In the genomic region with DNA sequence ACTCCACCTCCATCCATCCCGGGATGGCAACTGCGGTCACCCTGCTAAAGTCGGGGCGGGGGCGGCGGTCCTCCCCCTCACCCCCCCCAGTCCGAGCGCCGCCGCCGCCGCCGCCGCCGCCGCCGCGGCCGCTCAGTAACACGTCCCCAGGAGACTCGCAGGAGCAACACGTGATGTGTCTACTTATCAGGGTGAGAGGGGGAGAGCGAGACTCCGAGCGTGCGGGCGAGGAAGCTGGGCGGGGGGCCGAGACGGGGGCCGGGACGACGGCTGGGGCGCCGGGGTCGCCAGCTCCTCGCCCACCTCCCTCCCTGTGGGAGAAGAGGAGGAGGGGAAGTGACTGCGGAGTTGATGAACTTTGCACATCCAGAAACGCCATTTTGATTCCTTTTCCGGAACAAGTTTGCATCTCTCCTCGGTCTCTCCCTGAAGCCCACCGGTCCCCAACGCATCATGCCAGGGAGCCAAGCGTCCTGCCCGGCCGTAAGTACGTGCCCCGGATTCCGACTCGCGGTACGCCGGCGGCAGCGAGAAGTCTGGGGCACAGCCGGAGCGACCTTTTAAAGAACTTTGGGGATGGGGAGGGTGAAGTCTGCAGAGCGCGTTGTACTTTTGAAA, we compare ENCODE assay signal across 8 cellular contexts. TPM values are rescaled to one million over a fixed set of nuclear protein-coding genes. Genes with fewer than 3 reads are reported as not detected.
DNase-seq lines count a peak whose midpoint lies in the region; ATAC-seq and TF ChIP-seq lines count a peak whose summit lies in the region.

A gene with protein sequence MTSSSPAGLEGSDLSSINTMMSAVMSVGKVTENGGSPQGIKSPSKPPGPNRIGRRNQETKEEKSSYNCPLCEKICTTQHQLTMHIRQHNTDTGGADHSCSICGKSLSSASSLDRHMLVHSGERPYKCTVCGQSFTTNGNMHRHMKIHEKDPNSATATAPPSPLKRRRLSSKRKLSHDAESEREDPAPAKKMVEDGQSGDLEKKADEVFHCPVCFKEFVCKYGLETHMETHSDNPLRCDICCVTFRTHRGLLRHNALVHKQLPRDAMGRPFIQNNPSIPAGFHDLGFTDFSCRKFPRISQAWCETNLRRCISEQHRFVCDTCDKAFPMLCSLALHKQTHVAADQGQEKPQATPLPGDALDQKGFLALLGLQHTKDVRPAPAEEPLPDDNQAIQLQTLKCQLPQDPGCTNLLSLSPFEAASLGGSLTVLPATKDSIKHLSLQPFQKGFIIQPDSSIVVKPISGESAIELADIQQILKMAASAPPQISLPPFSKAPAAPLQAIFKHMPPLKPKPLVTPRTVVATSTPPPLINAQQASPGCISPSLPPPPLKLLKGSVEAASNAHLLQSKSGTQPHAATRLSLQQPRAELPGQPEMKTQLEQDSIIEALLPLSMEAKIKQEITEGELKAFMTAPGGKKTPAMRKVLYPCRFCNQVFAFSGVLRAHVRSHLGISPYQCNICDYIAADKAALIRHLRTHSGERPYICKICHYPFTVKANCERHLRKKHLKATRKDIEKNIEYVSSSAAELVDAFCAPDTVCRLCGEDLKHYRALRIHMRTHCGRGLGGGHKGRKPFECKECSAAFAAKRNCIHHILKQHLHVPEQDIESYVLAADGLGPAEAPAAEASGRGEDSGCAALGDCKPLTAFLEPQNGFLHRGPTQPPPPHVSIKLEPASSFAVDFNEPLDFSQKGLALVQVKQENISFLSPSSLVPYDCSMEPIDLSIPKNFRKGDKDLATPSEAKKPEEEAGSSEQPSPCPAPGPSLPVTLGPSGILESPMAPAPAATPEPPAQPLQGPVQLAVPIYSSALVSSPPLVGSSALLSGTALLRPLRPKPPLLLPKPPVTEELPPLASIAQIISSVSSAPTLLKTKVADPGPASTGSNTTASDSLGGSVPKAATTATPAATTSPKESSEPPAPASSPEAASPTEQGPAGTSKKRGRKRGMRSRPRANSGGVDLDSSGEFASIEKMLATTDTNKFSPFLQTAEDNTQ (N-terminal part only) (plus strand): TSS at position 384 of the 618 bp plus-strand sequence. CDS start 73,951 bp downstream, outside the sequence.

- peaks cover 9% of the 10 kb centered on the region for H3K36me3 Mint-ChIP-seq in activated T-helper 2 cell treated with anti-CD3 and anti-CD28 coated beads, Interferon-gamma antibody, Interleukin-2, Interleukin-4, amounts not matched to agents 10 μg/mL and 5 μg/mL and 100 μg/mL, durations not matched to agents 14 hours and 24 hours and 36 hours (ENCODE audit: low read depth)
- H3K36me3 Mint-ChIP-seq in nephron progenitor cell (ENCODE audit: low read depth): no peaks in the 10 kb centered on the region

- no TSS peak for BruUV-seq in Panc1 (replicated peaks; lab: Mats Ljungman, UMichigan)

- in situ Hi-C loops in Panc1 (cut with HindIII; ENCODE audit: low pct_unique_long_range_greater_than_20kb, low sequenced_read_pairs): no loop called here

- H3K4me3 ChIP-seq in Panc1 (ENCODE audit: low read depth in 2 of 2, low read length in 2 of 2) (peak within 1 kb of the TSS; percentile 83 to 96), thymus (ENCODE audit: low read length) (peak within 1 kb of the TSS; percentile 82)

- peak within 1 kb of the TSS; percentile 89 for H3K27ac ChIP-seq in C4-2B
- H3K27ac ChIP-seq in Panc1 (ENCODE audit: low read length): peak within 1 kb of the TSS; percentile 88
- peak within 1 kb of the TSS; percentile 92 for H3K27ac ChIP-seq in thymus (ENCODE audit: low read depth)

- H3K4me1 ChIP-seq in Panc1 (ENCODE audit: control insufficient read depth, insufficient read depth, low read length) (peaks cover 28% of the 10 kb centered on the region), thymus (ENCODE audit: control insufficient read depth, insufficient read depth, low read length) (peaks cover 7% of the 10 kb centered on the region)

- peak within 1 kb of the TSS; percentile 95 for H3K27ac Mint-ChIP-seq in activated T-helper 2 cell treated with anti-CD3 and anti-CD28 coated beads, Interferon-gamma antibody, Interleukin-2, Interleukin-4, amounts not matched to agents 10 μg/mL and 5 μg/mL and 100 μg/mL, durations not matched to agents 14 hours and 24 hours and 36 hours
- peak within 1 kb of the TSS; percentile 74 for H3K27ac Mint-ChIP-seq in nephron progenitor cell

- intact Hi-C loops in Panc1 (cut with micrococcal nuclease; ENCODE audit: unreplicated experiment): no loop called here
- intact Hi-C loops in activated T-helper 2 cell treated with anti-CD3 and anti-CD28 coated beads, Interferon-gamma antibody, Interleukin-2, Interleukin-4, amounts not matched to agents 10 μg/mL and 5 μg/mL and 100 μg/mL, durations not matched to agents 14 hours and 24 hours and 36 hours (cut with micrococcal nuclease): loop anchor here (1.0 to 5.0 kb wide), 5 partner anchors 34 to 189 kb away; no protein-coding TSS in a partner anchor

- no peaks in the 10 kb centered on the region for H3K9me3 Mint-ChIP-seq in activated T-helper 2 cell treated with anti-CD3 and anti-CD28 coated beads, Interferon-gamma antibody, Interleukin-2, Interleukin-4, amounts not matched to agents 10 μg/mL and 5 μg/mL and 100 μg/mL, durations not matched to agents 14 hours and 24 hours and 36 hours
- no peaks in the 10 kb centered on the region for H3K9me3 Mint-ChIP-seq in nephron progenitor cell

- H3K9me3 ChIP-seq in Panc1 (ENCODE audit: control insufficient read depth, insufficient read depth, low read depth, low read length): no peaks in the 10 kb centered on the region
- no peaks in the 10 kb centered on the region for H3K9me3 ChIP-seq in thymus (ENCODE audit: control insufficient read depth)

- POLR2A ChIA-PET in Panc1 (lab: Charles Lee): no interaction called here

- ATAC-seq in GM19324 (IDR thresholded peaks at IDR 0.05; ENCODE audit: low FRiP score, unreplicated experiment) (peak; percentile 51), HG03460 (IDR thresholded peaks at IDR 0.05; ENCODE audit: unreplicated experiment) (peak; percentile 58), Panc1 (peak; percentile 79)

- CTCF ChIA-PET in Panc1 (lab: Charles Lee): interaction anchor here (0.7 kb wide), 1 partner anchor 197 kb away, joined by 3 read pairs; no protein-coding TSS in a partner anchor

- H3K4me3 Mint-ChIP-seq in activated T-helper 2 cell treated with anti-CD3 and anti-CD28 coated beads, Interferon-gamma antibody, Interleukin-2, Interleukin-4, amounts not matched to agents 10 μg/mL and 5 μg/mL and 100 μg/mL, durations not matched to agents 14 hours and 24 hours and 36 hours (ENCODE audit: low read depth): peak within 1 kb of the TSS; percentile 92
- H3K4me3 Mint-ChIP-seq in nephron progenitor cell: peak within 1 kb of the TSS; percentile 92

- DNase-seq in Panc1 (ENCODE audit: low read depth, low spot score) (no peak), fibroblast of peridontal ligament (ENCODE audit: extremely low read depth) (peak; percentile 42), nephron progenitor cell (peak; percentile 62)
- DNase-seq in activated T-helper 2 cell treated with anti-CD3 and anti-CD28 coated beads, Interferon-gamma antibody, Interleukin-2, Interleukin-4, amounts not matched to agents 10 μg/mL and 5 μg/mL and 100 μg/mL, durations not matched to agents 14 hours and 24 hours and 36 hours (ENCODE audit: low spot score): peak; percentile 54

- H3K36me3 ChIP-seq in Panc1 (ENCODE audit: control insufficient read depth, insufficient read depth, low read length): no peaks in the 10 kb centered on the region; the same call in 1 of the 2 replicates
- no peaks in the 10 kb centered on the region for H3K36me3 ChIP-seq in thymus (ENCODE audit: control insufficient read depth, insufficient read depth)

- H3K27me3 Mint-ChIP-seq in activated T-helper 2 cell treated with anti-CD3 and anti-CD28 coated beads, Interferon-gamma antibody, Interleukin-2, Interleukin-4, amounts not matched to agents 10 μg/mL and 5 μg/mL and 100 μg/mL, durations not matched to agents 14 hours and 24 hours and 36 hours (ENCODE audit: low read depth): peaks cover 2% of the 10 kb centered on the region
- peaks cover 5% of the 10 kb centered on the region for H3K27me3 Mint-ChIP-seq in nephron progenitor cell (ENCODE audit: low read depth, poor library complexity)

- H3K4me1 Mint-ChIP-seq in activated T-helper 2 cell treated with anti-CD3 and anti-CD28 coated beads, Interferon-gamma antibody, Interleukin-2, Interleukin-4, amounts not matched to agents 10 μg/mL and 5 μg/mL and 100 μg/mL, durations not matched to agents 14 hours and 24 hours and 36 hours (ENCODE audit: low read depth): peaks cover 43% of the 10 kb centered on the region
- H3K4me1 Mint-ChIP-seq in nephron progenitor cell: peaks cover 45% of the 10 kb centered on the region

- WGBS in thymus: under 1% methylated on average over 59 of the region's 59 CpGs

- no peaks in the 10 kb centered on the region for H3K27me3 ChIP-seq in Panc1 (ENCODE audit: control insufficient read depth, insufficient read depth, low read length)
- no peaks in the 10 kb centered on the region for H3K27me3 ChIP-seq in thymus (ENCODE audit: control insufficient read depth, insufficient read depth)

- TF ChIP-seq CTCF in C4-2B (conservative IDR thresholded peaks at IDR 0.05) (no peak), Panc1 (IDR thresholded peaks at IDR 0.05) (no peak), nephron progenitor cell (IDR thresholded peaks at IDR 0.05) (no peak)

RNA-seq across cellular contexts. Expression of the gene that starts here (rescaled TPM):
- total RNA-seq in Panc1 (2021; ENCODE audit: unreplicated experiment): 30.7 TPM
- polyA plus RNA-seq in Panc1 (2012; ENCODE audit: insufficient read length): 17.9 TPM
- 23.1 and 23.6 TPM in 2 replicates for total RNA-seq in activated T-helper 2 cell treated with anti-CD3 and anti-CD28 coated beads, Interferon-gamma antibody, Interleukin-2, Interleukin-4, amounts not matched to agents 10 μg/mL and 5 μg/mL and 100 μg/mL, durations not matched to agents 14 hours and 24 hours and 36 hours
- polyA plus RNA-seq in thymus: 9.2 TPM
